Comparison of ENCODE assay signal across 8 cellular contexts in genomic region chrX:19017271-19017670, GRCh38. TPM values are rescaled to one million over a fixed set of nuclear protein-coding genes. Genes with fewer than 3 reads are reported as not detected.
DNase-seq lines count a peak whose midpoint lies in the region; ATAC-seq and TF ChIP-seq lines count a peak whose summit lies in the region.

No MANE protein-coding gene starts in this region.

- H3K27ac ChIP-seq in A673 (ENCODE audit: low read depth, low read length, poor library complexity, severe bottlenecking) (no peak overlapping the region), OCI-LY7 (ENCODE audit: low read depth, low read length, poor library complexity, severe bottlenecking) (no peak overlapping the region), foreskin keratinocyte (no peak overlapping the region), suprapubic skin (no peak overlapping the region)

- BruUV-seq in A673 (replicated peaks; lab: Mats Ljungman, UMichigan) (no TSS peak), OCI-LY7 (replicated peaks; lab: Mats Ljungman, UMichigan) (no TSS peak)

- no peaks in the 10 kb centered on the region for H3K9me2 ChIP-seq in OCI-LY7 (ENCODE audit: insufficient read depth, low read length)

- 52% methylated on average over 3 of the region's 3 CpGs for WGBS in suprapubic skin

- peak; percentile 68 for TF ChIP-seq CTCF in A673 (conservative IDR thresholded peaks at IDR 0.05; ENCODE audit: low read depth, low read length)
- TF ChIP-seq CTCF in GM13976 (IDR thresholded peaks at IDR 0.05; ENCODE audit: borderline replicate concordance, control extremely low read depth, extremely low read depth, insufficient read depth, missing control alignments): peak; percentile 36
- peak; percentile 70 for TF ChIP-seq CTCF in OCI-LY7 (conservative IDR thresholded peaks at IDR 0.05; ENCODE audit: low read length)
- peak; percentile 56 for TF ChIP-seq CTCF in foreskin keratinocyte (conservative IDR thresholded peaks at IDR 0.05)
- TF ChIP-seq CTCF in suprapubic skin (IDR thresholded peaks at IDR 0.05): no peak

- no peaks in the 10 kb centered on the region for H3K27me3 ChIP-seq in A673 (replicated peaks; ENCODE audit: insufficient read depth, low read depth, low read length, poor library complexity)
- no peaks in the 10 kb centered on the region for H3K27me3 ChIP-seq in foreskin keratinocyte
- H3K27me3 ChIP-seq in suprapubic skin: no peaks in the 10 kb centered on the region

- H3K4me3 ChIP-seq in A673 (ENCODE audit: low read depth, low read length, poor library complexity, severe bottlenecking) (no peak overlapping the region), OCI-LY7 (ENCODE audit: low read depth, low read length, poor library complexity, severe bottlenecking) (no peak overlapping the region), suprapubic skin (no peak overlapping the region)

- intact Hi-C loops in A673 (cut with micrococcal nuclease; ENCODE audit: unreplicated experiment): loop anchor here (1.0 to 10.0 kb wide), 2 partner anchors 316 to 622 kb away; no protein-coding TSS in a partner anchor
- intact Hi-C loops in OCI-LY7 (cut with micrococcal nuclease; ENCODE audit: unreplicated experiment): loop anchor here (10.0 kb wide), 1 partner anchor 318 kb away; no protein-coding TSS in a partner anchor

- H3K36me3 ChIP-seq in A673 (ENCODE audit: insufficient read depth, low read length, poor library complexity, severe bottlenecking): peaks cover 40% of the 10 kb centered on the region
- no peaks in the 10 kb centered on the region for H3K36me3 ChIP-seq in OCI-LY7 (ENCODE audit: insufficient read depth, low read length)
- H3K36me3 ChIP-seq in suprapubic skin: no peaks in the 10 kb centered on the region

- no peak for TF ChIP-seq POLR2A in suprapubic skin (IDR thresholded peaks at IDR 0.05)

- no peak for TF ChIP-seq EP300 in suprapubic skin (IDR thresholded peaks at IDR 0.05)

- CTCF ChIA-PET in A673 (lab: Charles Lee): interaction anchor here (2.4 kb wide), 1 partner anchor 316 kb away, joined by 10 read pairs; no protein-coding TSS in a partner anchor
- CTCF ChIA-PET in OCI-LY7 (lab: Charles Lee; ENCODE audit: unreplicated experiment): no interaction called here

- no peak for ATAC-seq in foreskin keratinocyte
- ATAC-seq in GM19035 (IDR thresholded peaks at IDR 0.05; ENCODE audit: unreplicated experiment): no peak
- no peak for ATAC-seq in HG03108 (IDR thresholded peaks at IDR 0.05; ENCODE audit: unreplicated experiment)

- H3K4me2 ChIP-seq in OCI-LY7 (ENCODE audit: low read length): no peak overlapping the region

- no peak overlapping the region for H2AFZ ChIP-seq in OCI-LY7 (ENCODE audit: low read length)

- POLR2A ChIA-PET in A673 (lab: Charles Lee; ENCODE audit: low non-redundant PET): no interaction called here
- POLR2A ChIA-PET in OCI-LY7 (lab: Charles Lee): interaction anchor here (0.5 kb wide), 1 partner anchor 578 kb away, joined by 3 read pairs; no protein-coding TSS in a partner anchor

- H3K79me2 ChIP-seq in OCI-LY7 (ENCODE audit: insufficient read depth, low read depth, low read length): no peaks in the 10 kb centered on the region

- H3K9me3 ChIP-seq in A673 (ENCODE audit: low read depth, low read length, poor library complexity, severe bottlenecking) (no peaks in the 10 kb centered on the region), OCI-LY7 (ENCODE audit: low read length) (no peaks in the 10 kb centered on the region), suprapubic skin (no peaks in the 10 kb centered on the region)

- H4K20me1 ChIP-seq in OCI-LY7 (ENCODE audit: insufficient read depth, low read length): no peaks in the 10 kb centered on the region

- DNase-seq in A673 (ENCODE audit: low spot score) (peak; percentile 63), GM13976 (ENCODE audit: low spot score) (peak; percentile 46), OCI-LY7 (ENCODE audit: low spot score) (peak; percentile 8), foreskin keratinocyte (no peak), suprapubic skin (ENCODE audit: low spot score in 2 of 2) (no peak)
- no peak for DNase-seq in activated CD4-positive, alpha-beta T cell treated with anti-CD3 and anti-CD28 coated beads, Interleukin-2, amount 50 U/mL, for 4 hours

- H3K4me1 ChIP-seq in A673 (ENCODE audit: insufficient read depth, low read length, poor library complexity, severe bottlenecking) (no peaks in the 10 kb centered on the region), OCI-LY7 (ENCODE audit: insufficient read depth, low read length, poor library complexity, severe bottlenecking) (no peaks in the 10 kb centered on the region), foreskin keratinocyte (no peaks in the 10 kb centered on the region), suprapubic skin (no peaks in the 10 kb centered on the region)

- in situ Hi-C loops in GM13976 (cut with MboI; ENCODE audit: low sequenced_read_pairs, unreplicated experiment): loop anchor here (25.0 kb wide), 1 partner anchor 630 kb away; no protein-coding TSS in a partner anchor

RNA-seq across cellular contexts. Expression of gene PHKA2, which starts 33.4 kb away (rescaled TPM):
- total RNA-seq in A673 (2021): 31.4 and 42.2 TPM in 2 replicates
- 21.3 and 24.1 TPM in 2 replicates for total RNA-seq in OCI-LY7 (2014; rRNA removed; shearing (Covaris generic))
- total RNA-seq in OCI-LY7 (2022): 40.1 and 41.4 TPM in 2 replicates
- total RNA-seq in foreskin keratinocyte: 17.2 and 17.5 TPM in 2 replicates
- polyA plus RNA-seq in foreskin keratinocyte: 12.4 and 13.3 TPM in 2 replicates
- total RNA-seq in suprapubic skin: 10 to 100 TPM; 16.5 to 39.7 (median 24.8) TPM

Comparison
In these comparisons a context has a peak if more than half of its experiments do, and no peak if none do; other contexts are left out.
1. DNase-seq: peak in A673 (single experiment), GM13976 (single experiment) and OCI-LY7 (single experiment); none in foreskin keratinocyte (0 of 2), suprapubic skin (0 of 2) and activated CD4-positive, alpha-beta T cell treated with anti-CD3 and anti-CD28 coated beads, Interleukin-2, amount 50 U/mL, for 4 hours (0 of 2).
2. CTCF ChIP-seq: peak in A673 (single experiment), GM13976 (single experiment), OCI-LY7 (single experiment) and foreskin keratinocyte (single experiment); none in suprapubic skin (0 of 2).